10 cellular contexts compared by ENCODE assay signal in the genomic region with DNA sequence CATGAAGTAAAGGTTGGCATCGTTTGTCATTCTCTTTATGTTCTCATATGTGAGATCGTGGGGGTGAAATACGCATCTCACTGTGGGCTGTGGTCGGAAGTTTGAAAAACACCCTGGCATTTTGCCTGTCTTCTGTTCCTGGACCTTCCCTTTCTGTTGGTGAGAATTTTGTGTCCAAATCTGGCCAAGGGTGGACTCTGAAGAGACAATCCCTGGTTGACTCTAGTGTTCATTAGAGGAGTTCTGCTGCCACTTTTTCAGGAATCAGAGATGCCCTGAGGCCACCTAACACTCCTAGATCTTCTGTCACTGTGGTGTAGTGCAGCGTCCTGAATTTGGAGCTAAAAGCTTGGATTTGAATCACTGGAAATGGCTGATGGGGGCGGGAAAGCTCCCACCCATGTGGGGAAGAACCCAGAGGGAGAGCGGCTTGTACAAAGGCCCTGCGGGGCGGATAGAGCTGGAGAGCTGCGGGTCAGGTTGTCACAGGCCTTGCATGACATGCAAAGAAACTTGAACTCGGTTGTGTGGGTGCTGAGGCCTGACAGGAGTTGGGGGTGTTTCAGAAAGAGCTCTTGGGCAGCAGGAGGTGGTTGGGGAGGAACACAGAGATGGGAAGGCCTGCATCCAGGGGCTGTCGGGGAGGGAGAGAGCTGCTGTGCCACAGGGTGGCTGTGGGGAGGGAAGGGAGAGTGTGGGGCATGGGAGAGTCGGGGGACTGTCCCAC. TPM values are rescaled to one million over a fixed set of nuclear protein-coding genes. Genes with fewer than 3 reads are reported as not detected.
A peak's percentile ranks its signal among the peaks of the same experiment; 100 is the strongest.
DNase-seq lines count a peak whose midpoint lies in the region; ATAC-seq, FAIRE-seq and TF ChIP-seq lines count a peak whose summit lies in the region.
"Had no signal": no experiment of that assay in that cellular context is flagged by ENCODE, and none has a peak within 500 bp of the region (broad histone marks: within the 10 kb centered on the region; RNA-seq: fewer than 3 reads in every experiment).

No MANE protein-coding gene starts in this region.

- H3K9me3 ChIP-seq in endothelial cell of umbilical vein (replicated peaks; ENCODE audit: control insufficient read depth, insufficient read depth, low read length) (no peaks in the 10 kb centered on the region), neuronal stem cell (replicated peaks in 1 of 2; ENCODE audit: control insufficient read depth in 2 of 2, insufficient read depth in 1 of 2, low read depth in 1 of 2, low read length in 2 of 2) (no peaks in the 10 kb centered on the region)

- H3K27me3 ChIP-seq in endothelial cell of umbilical vein (ENCODE audit: control insufficient read depth in 2 of 2, insufficient read depth in 2 of 2, low read length in 2 of 2) = no peaks in the 10 kb centered on the region
- H3K27me3 ChIP-seq in neuronal stem cell (ENCODE audit: control insufficient read depth in 3 of 3, insufficient read depth in 3 of 3, low read depth in 1 of 3, low read length in 3 of 3) = no peaks in the 10 kb centered on the region

- TF ChIP-seq CTCF in endothelial cell of umbilical vein (IDR thresholded peaks at IDR 0.05; ENCODE audit: extremely low read depth in 1 of 2, insufficient read depth in 1 of 2, low read depth in 1 of 2, low read length in 2 of 2) = no peak

- no peak overlapping the region for H2BK120ac ChIP-seq in neuronal stem cell (ENCODE audit: low read depth, low read length)

- no peak overlapping the region for H2BK12ac ChIP-seq in neuronal stem cell (ENCODE audit: low read length)

- peak overlapping the region; percentile 29 for H2AK5ac ChIP-seq in neuronal stem cell (ENCODE audit: low read depth, low read length)

- H3K9me1 ChIP-seq in endothelial cell of umbilical vein (replicated peaks; ENCODE audit: control insufficient read depth, extremely low read depth, insufficient read depth, low read length) = no peaks in the 10 kb centered on the region

- DNase-seq in AG08395 (ENCODE audit: low spot score) (peak; percentile 24), RPMI7951 (ENCODE audit: low read depth) (peak; percentile 83), endothelial cell of umbilical vein (ENCODE audit: low read depth, low spot score) (no peak), neuronal stem cell (ENCODE audit: low spot score) (no peak), NCI-H1694 treated with DMSO at 0.1 percent for 48 hours (lab: John Stamatoyannopoulos, UW) (no peak), GM03348 (ENCODE audit: low spot score) (no peak)
- DNase-seq in activated CD4-positive, alpha-beta T cell treated with anti-CD3 and anti-CD28 coated beads for 1 hour = no peak
- DNase-seq: activated B cell treated with CpG ODN at 0.5 μM for 24 hours had no signal

- intact Hi-C loops in endothelial cell of umbilical vein (cut with micrococcal nuclease) = loop anchor here (1.0 to 2.0 kb wide), 4 partner anchors 11 to 96 kb away; a partner anchor contains a TSS

- no peak overlapping the region for H3K14ac ChIP-seq in neuronal stem cell (ENCODE audit: low read length)

- dilution Hi-C loops in endothelial cell of umbilical vein (cut with MboI; ENCODE audit: extremely low pct_ligation_motif_present, low sequenced_read_pairs) = no loop called here

- H3K4me2 ChIP-seq in endothelial cell of umbilical vein (ENCODE audit: insufficient read depth, low read length) (peak overlapping the region; percentile 44), neuronal stem cell (ENCODE audit: insufficient read depth, low read length, poor library complexity, severe bottlenecking) (no peak overlapping the region)

- H3K9ac ChIP-seq in endothelial cell of umbilical vein (replicated peaks; ENCODE audit: extremely low read depth, insufficient read depth, low read length) (peak overlapping the region; percentile 70), neuronal stem cell (ENCODE audit: low read depth, low read length, poor library complexity) (no peak overlapping the region)

- peak overlapping the region; percentile 33 for H3K18ac ChIP-seq in neuronal stem cell (ENCODE audit: low read length)

- FAIRE-seq in endothelial cell of umbilical vein (lab: Jason Lieb, UNC) = no peak

- H4K91ac ChIP-seq in neuronal stem cell (ENCODE audit: low read depth, low read length, poor library complexity) = no peak overlapping the region

- no peak for ATAC-seq in GM19452 (IDR thresholded peaks at IDR 0.05; ENCODE audit: unreplicated experiment)

- H2BK5ac ChIP-seq in neuronal stem cell (ENCODE audit: low read length) = no peak overlapping the region

- H3K4me1 ChIP-seq in endothelial cell of umbilical vein (ENCODE audit: control insufficient read depth, extremely low read depth, insufficient read depth, low read length) = peaks cover 17% of the 10 kb centered on the region
- peaks cover 22 to 32% of the 10 kb centered on the region in 2 donors for H3K4me1 ChIP-seq in neuronal stem cell (ENCODE audit: control insufficient read depth in 2 of 2, insufficient read depth in 1 of 2, low read depth in 1 of 2, low read length in 2 of 2)

- H4K8ac ChIP-seq in neuronal stem cell (ENCODE audit: low read depth, low read length) = no peak overlapping the region

- no peak overlapping the region for H3K4me3 ChIP-seq in endothelial cell of umbilical vein (replicated peaks in 1 of 3; ENCODE audit: insufficient read depth in 1 of 3, low read depth in 1 of 3, low read length in 3 of 3)
- no peak overlapping the region for H3K4me3 ChIP-seq in neuronal stem cell (ENCODE audit: low read length in 2 of 2)
- H3K4me3 ChIP-seq: lung had no signal

- no peak overlapping the region for H2BK15ac ChIP-seq in neuronal stem cell (ENCODE audit: low read length)

- CTCF ChIA-PET in endothelial cell of umbilical vein (lab: Charles Lee) = interaction anchor here (1.0 to 1.3 kb wide), 4 partner anchors 12 to 95 kb away, joined by 3 to 5 read pairs (median 3); no protein-coding TSS in a partner anchor

- no peak for TF ChIP-seq POLR2A in endothelial cell of umbilical vein (IDR thresholded peaks at IDR 0.05; ENCODE audit: low read depth, low read length)

- no peak overlapping the region for H3K4ac ChIP-seq in neuronal stem cell (ENCODE audit: low read length)

- no peak overlapping the region for H3K23ac ChIP-seq in neuronal stem cell (ENCODE audit: low read depth, low read length, poor library complexity)

- no peaks in the 10 kb centered on the region for H3K36me3 ChIP-seq in endothelial cell of umbilical vein (ENCODE audit: control insufficient read depth in 2 of 2, extremely low read depth in 1 of 2, insufficient read depth in 2 of 2, low read length in 2 of 2)
- H3K36me3 ChIP-seq in neuronal stem cell (replicated peaks in 1 of 2; ENCODE audit: control insufficient read depth in 2 of 2, insufficient read depth in 2 of 2, low read length in 2 of 2) = no peaks in the 10 kb centered on the region

- BruUV-seq in endothelial cell of umbilical vein (replicated peaks; lab: Mats Ljungman, UMichigan) = TSS peak; percentile 95

- POLR2A ChIA-PET in endothelial cell of umbilical vein (lab: Charles Lee) = no interaction called here

- H2AFZ ChIP-seq in endothelial cell of umbilical vein (ENCODE audit: low read depth, low read length) = peak overlapping the region; percentile 68
- H2AFZ ChIP-seq in neuronal stem cell (ENCODE audit: low read length) = peak overlapping the region; percentile 48

- H4K20me1 ChIP-seq in endothelial cell of umbilical vein (replicated peaks; ENCODE audit: control insufficient read depth, extremely low read depth, insufficient read depth, low read length) = no peaks in the 10 kb centered on the region

- H3K27ac ChIP-seq in endothelial cell of umbilical vein (ENCODE audit: insufficient read depth, low read depth, low read length) (peak overlapping the region; percentile 91), neuronal stem cell (replicated peaks; ENCODE audit: low read length) (no peak overlapping the region)

- H3K79me1 ChIP-seq in neuronal stem cell (ENCODE audit: low read depth, low read length) = no peaks in the 10 kb centered on the region

- H3K79me2 ChIP-seq in endothelial cell of umbilical vein (ENCODE audit: control insufficient read depth, insufficient read depth, low read length) = no peaks in the 10 kb centered on the region

- no CpG with 5 or more reads among the region's 13 CpGs for WGBS in neuronal stem cell (ENCODE audit: extremely low coverage in 2 of 2, insufficient read length in 2 of 2, insufficient replicate concordance in 1 of 2), 2 donors

TF ChIP-seq in endothelial cell of umbilical vein, 7 proteins besides CTCF, POLR2A, EP300 and RAD21:
- TF ChIP-seq FOS (IDR thresholded peaks at IDR 0.05; ENCODE audit: borderline replicate concordance, insufficient read depth, low read length) = no peak
- no peak for TF ChIP-seq GATA2 (IDR thresholded peaks at IDR 0.05; ENCODE audit: insufficient read depth, insufficient read length, low read depth, low read length)
- TF ChIP-seq, protein P1, sequence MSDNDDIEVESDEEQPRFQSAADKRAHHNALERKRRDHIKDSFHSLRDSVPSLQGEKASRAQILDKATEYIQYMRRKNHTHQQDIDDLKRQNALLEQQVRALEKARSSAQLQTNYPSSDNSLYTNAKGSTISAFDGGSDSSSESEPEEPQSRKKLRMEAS (IDR thresholded peaks at IDR 0.05; ENCODE audit: insufficient read depth, insufficient read length) = no peak
- TF ChIP-seq EZH2 (IDR thresholded peaks at IDR 0.05; ENCODE audit: borderline replicate concordance, low read depth, low read length, severe bottlenecking) = no peak
- TF ChIP-seq JUN (IDR thresholded peaks at IDR 0.05; ENCODE audit: borderline replicate concordance, insufficient read depth, insufficient read length, low read depth) = no peak
- TF ChIP-seq MYC (IDR thresholded peaks at IDR 0.05; ENCODE audit: low read depth, low read length) = no peak
- no peak for TF ChIP-seq POLR2AphosphoS5 (IDR thresholded peaks at IDR 0.05; ENCODE audit: insufficient read depth, low read depth, low read length)

RNA-seq across cellular contexts. Expression of a gene that starts 11.1 kb away (rescaled TPM):
- 4.5 and 4.6 TPM in 2 replicates for total RNA-seq in RPMI7951 (2014; rRNA removed; shearing (Covaris generic))
- total RNA-seq in endothelial cell of umbilical vein = 12.9 and 13.3 TPM in 2 replicates
- 5.3 and 6.6 TPM in 2 replicates for polyA plus RNA-seq in endothelial cell of umbilical vein
- polyA plus RNA-seq in endothelial cell of umbilical vein (2011; cell fraction: cytosol; rRNA removed) = 3.3 and 3.5 TPM in 2 replicates
- 16.3 and 19.5 TPM in 2 replicates for polyA plus RNA-seq in endothelial cell of umbilical vein (2011; cell fraction: nucleus; rRNA removed)
- 7.7 and 7.8 TPM in 2 replicates for polyA plus RNA-seq in endothelial cell of umbilical vein (2012)
- 9.5 and 10.9 TPM in 2 replicates for polyA minus RNA-seq in endothelial cell of umbilical vein
- 8.3 TPM for polyA minus RNA-seq in endothelial cell of umbilical vein (2011; cell fraction: cytosol; rRNA and poly(A)+ RNA removed)
- 9.8 and 17.5 TPM in 2 replicates for polyA minus RNA-seq in endothelial cell of umbilical vein (2011; cell fraction: nucleus; rRNA and poly(A)+ RNA removed)
- polyA plus RNA-seq in neuronal stem cell (2013, experiment 1 of 2) = 13.0 TPM
- 13.3 TPM for polyA plus RNA-seq in neuronal stem cell (2013, experiment 2 of 2)

Comparison
In these comparisons a context has a peak if more than half of its experiments do, and no peak if none do; other contexts are left out.
1. DNase-seq: peak in AG08395 (single experiment) and RPMI7951 (single experiment); none in endothelial cell of umbilical vein (single experiment), neuronal stem cell (single experiment), NCI-H1694 treated with DMSO at 0.1 percent for 48 hours (single experiment), GM03348 (single experiment) and activated CD4-positive, alpha-beta T cell treated with anti-CD3 and anti-CD28 coated beads for 1 hour (single experiment).